In genomic region chr10:45377858-45378257, GRCh38 we compare ENCODE assay signal across 13 cellular contexts. TPM values are rescaled to one million over a fixed set of nuclear protein-coding genes. Genes with fewer than 3 reads are reported as not detected.
"Had no signal": no experiment of that assay in that cellular context is flagged by ENCODE, and none has a peak within 500 bp of the region (broad histone marks: within the 10 kb centered on the region; RNA-seq: fewer than 3 reads in every experiment).

No MANE protein-coding gene starts in this region.

- DNase-seq: activated CD4-positive, alpha-beta memory T cell treated with anti-CD3 and anti-CD28 coated beads, Interleukin-2, amount 10 ng/mL, durations not matched to agents 7 days and 5 days; activated CD4-positive, alpha-beta T cell treated with anti-CD3 and anti-CD28 coated beads for 1 hour; activated naive CD8-positive, alpha-beta T cell treated with anti-CD3 and anti-CD28 coated beads, Interleukin-2, amount 10 ng/mL, durations not matched to agents 7 days and 5 days; activated T-cell treated with anti-CD3 and anti-CD28 coated beads, Interleukin-2, amount 50 U/mL, for 72 hours; anterior cingulate cortex; dorsolateral prefrontal cortex; hypothalamus; lower lobe of right lung; midbrain; transverse colon had no signal

- H3K27ac ChIP-seq: breast epithelium, dorsolateral prefrontal cortex, lower lobe of right lung, transverse colon had no signal

- ATAC-seq: activated T-cell treated with anti-CD3 and anti-CD28 coated beads, Interleukin-2, amount 50 U/mL, for 72 hours; lower lobe of right lung had no signal

- H3K9me3 ChIP-seq: breast epithelium, lower lobe of right lung, transverse colon had no signal

- H3K4me3 ChIP-seq: breast epithelium, dorsolateral prefrontal cortex, lower lobe of right lung, skin epidermis, transverse colon had no signal

- H3K36me3 ChIP-seq: breast epithelium, transverse colon had no signal

RNA-seq across cellular contexts. Expression of gene ALOX5, which starts 3.8 kb away (rescaled TPM):
- total RNA-seq: chondrocyte had no signal
